Comparison of ENCODE assay signal across 1 cellular context in the genomic region with DNA sequence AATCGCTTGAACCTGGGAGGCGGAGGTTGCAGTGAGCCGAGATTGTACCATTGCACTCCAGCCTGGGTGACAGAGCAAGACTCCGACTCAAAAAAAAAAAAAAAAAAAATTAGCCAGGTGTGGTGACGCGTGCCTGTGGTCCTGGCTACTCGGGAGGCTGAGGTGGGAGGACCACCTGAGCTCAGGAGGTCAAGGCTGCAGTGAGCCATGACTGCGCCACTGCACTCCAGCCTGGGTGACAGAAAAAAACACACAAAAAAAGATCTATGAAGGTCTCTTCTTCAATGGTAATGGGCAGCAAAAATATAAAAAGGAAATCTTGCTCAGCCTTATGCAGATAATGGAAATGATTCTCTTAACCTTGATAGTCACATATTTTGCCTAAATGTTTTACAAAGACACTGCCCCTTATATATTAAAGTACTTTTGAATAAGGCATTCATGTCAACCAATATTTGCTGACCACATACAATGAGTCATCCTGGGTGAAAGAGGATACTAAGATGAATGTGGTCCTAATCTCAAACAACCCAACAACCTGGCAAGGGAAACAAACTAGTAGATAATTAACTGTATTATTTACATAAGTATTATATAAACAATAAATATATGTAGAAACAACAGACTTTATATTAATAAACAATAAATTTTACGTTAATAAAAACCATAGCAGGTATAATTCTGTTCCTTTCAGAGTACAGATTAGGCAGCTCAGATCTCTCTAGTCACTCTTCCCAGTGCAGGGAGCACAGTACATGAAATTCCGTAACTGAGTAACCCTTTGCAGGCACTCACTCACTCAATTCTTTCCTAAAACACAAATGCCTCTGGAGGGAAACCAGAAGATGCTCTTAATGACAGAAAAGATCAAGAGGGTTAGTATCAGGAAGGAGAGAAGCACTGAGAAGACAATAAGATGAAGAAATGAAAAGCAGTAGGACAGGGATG.
TF ChIP-seq lines count a peak whose summit lies in the region.

No MANE protein-coding gene starts in this region.

TF ChIP-seq in WTC11, 78 proteins besides CTCF, POLR2A, EP300 and RAD21 (continued from another document):
- TF ChIP-seq AFF4 (CRISPR knock-in tag; IDR thresholded peaks at IDR 0.05; ENCODE audit: borderline replicate concordance), result no peak
- TF ChIP-seq OVOL2 (CRISPR knock-in tag; IDR thresholded peaks at IDR 0.05; ENCODE audit: borderline replicate concordance), result no peak
- TF ChIP-seq CREB1 (CRISPR knock-in tag; IDR thresholded peaks at IDR 0.05), result no peak
- TF ChIP-seq NFATC4 (CRISPR knock-in tag; IDR thresholded peaks at IDR 0.05), result no peak
- TF ChIP-seq ATF3 (CRISPR knock-in tag; conservative IDR thresholded peaks at IDR 0.05), result no peak
- TF ChIP-seq, protein P1, sequence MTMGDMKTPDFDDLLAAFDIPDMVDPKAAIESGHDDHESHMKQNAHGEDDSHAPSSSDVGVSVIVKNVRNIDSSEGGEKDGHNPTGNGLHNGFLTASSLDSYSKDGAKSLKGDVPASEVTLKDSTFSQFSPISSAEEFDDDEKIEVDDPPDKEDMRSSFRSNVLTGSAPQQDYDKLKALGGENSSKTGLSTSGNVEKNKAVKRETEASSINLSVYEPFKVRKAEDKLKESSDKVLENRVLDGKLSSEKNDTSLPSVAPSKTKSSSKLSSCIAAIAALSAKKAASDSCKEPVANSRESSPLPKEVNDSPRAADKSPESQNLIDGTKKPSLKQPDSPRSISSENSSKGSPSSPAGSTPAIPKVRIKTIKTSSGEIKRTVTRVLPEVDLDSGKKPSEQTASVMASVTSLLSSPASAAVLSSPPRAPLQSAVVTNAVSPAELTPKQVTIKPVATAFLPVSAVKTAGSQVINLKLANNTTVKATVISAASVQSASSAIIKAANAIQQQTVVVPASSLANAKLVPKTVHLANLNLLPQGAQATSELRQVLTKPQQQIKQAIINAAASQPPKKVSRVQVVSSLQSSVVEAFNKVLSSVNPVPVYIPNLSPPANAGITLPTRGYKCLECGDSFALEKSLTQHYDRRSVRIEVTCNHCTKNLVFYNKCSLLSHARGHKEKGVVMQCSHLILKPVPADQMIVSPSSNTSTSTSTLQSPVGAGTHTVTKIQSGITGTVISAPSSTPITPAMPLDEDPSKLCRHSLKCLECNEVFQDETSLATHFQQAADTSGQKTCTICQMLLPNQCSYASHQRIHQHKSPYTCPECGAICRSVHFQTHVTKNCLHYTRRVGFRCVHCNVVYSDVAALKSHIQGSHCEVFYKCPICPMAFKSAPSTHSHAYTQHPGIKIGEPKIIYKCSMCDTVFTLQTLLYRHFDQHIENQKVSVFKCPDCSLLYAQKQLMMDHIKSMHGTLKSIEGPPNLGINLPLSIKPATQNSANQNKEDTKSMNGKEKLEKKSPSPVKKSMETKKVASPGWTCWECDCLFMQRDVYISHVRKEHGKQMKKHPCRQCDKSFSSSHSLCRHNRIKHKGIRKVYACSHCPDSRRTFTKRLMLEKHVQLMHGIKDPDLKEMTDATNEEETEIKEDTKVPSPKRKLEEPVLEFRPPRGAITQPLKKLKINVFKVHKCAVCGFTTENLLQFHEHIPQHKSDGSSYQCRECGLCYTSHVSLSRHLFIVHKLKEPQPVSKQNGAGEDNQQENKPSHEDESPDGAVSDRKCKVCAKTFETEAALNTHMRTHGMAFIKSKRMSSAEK (CRISPR knock-in tag; IDR thresholded peaks at IDR 0.05; ENCODE audit: borderline replicate concordance), result no peak
